8 cellular contexts compared by ENCODE assay signal in the genomic region with DNA sequence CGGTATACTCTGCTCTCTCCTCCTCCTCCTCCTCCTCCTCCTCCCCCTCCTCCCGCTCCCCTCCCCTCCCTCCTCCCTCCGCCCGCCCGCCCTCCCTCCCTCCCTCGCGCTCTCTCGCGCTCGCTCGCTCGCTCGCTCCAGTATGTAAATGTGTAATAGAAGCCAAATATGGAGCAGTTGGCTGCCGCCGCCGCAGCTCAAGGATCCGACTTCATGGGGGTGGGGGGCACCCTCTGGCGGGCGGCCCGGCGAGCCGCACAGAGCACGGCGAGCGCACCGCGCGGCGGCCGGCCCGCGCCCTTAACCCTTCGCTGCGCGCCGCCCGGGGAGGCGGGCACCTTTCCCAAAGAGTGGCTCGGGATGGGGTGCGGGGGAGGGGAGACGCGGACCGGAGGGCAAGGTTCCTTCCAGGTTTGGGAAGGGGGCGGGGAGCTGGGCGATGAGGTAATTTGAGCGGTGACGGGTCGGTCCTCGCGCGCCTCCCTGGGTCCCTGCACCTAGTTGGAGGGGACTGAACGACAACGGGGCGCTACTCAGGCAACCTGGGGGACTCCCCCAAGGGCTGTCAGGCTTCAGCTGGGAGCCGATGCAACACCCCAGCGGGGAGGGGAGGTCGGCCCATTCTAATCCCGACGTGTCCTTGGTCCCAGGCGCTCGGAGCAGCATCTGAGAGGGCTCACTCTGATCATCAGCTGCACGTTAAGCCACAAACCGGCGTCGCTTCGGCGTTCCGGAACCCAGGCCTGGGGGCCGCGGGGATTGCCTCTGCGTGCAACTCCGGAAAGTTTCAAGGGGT. TPM values are rescaled to one million over a fixed set of nuclear protein-coding genes. Genes with fewer than 3 reads are reported as not detected.
DNase-seq lines count a peak whose midpoint lies in the region; ATAC-seq and TF ChIP-seq lines count a peak whose summit lies in the region.

No MANE protein-coding gene starts in this region.

- H3K27me3 ChIP-seq in foreskin keratinocyte: no peaks in the 10 kb centered on the region
- H3K27me3 ChIP-seq in neuronal stem cell (ENCODE audit: control insufficient read depth in 3 of 3, insufficient read depth in 3 of 3, low read depth in 1 of 3, low read length in 3 of 3): peaks cover 0 to 14% (median 0%) of the 10 kb centered on the region in 3 experiments
- H3K27me3 ChIP-seq in subcutaneous abdominal adipose tissue (ENCODE audit: control insufficient read depth in 5 of 5, insufficient read depth in 4 of 5, low read length in 5 of 5): no peaks in the 10 kb centered on the region

- H3K27ac ChIP-seq in foreskin keratinocyte (peak overlapping the region; percentile 50), neuronal stem cell (replicated peaks; ENCODE audit: low read length) (no peak overlapping the region), subcutaneous abdominal adipose tissue (ENCODE audit: low read depth, low read length) (peak overlapping the region; percentile 94)

- H3K9ac ChIP-seq in neuronal stem cell (ENCODE audit: low read depth, low read length, poor library complexity) (peak overlapping the region; percentile 81), subcutaneous abdominal adipose tissue (ENCODE audit: low read length in 5 of 5) (peak overlapping the region; percentile 38 to 86 (median 80))

- H3K4me1 ChIP-seq in foreskin keratinocyte (peaks cover 33% of the 10 kb centered on the region), neuronal stem cell (ENCODE audit: control insufficient read depth in 2 of 2, insufficient read depth in 1 of 2, low read depth in 1 of 2, low read length in 2 of 2) (peaks cover 11 to 28% of the 10 kb centered on the region in 2 donors), subcutaneous abdominal adipose tissue (ENCODE audit: control insufficient read depth in 5 of 5, insufficient read depth in 5 of 5, low read length in 5 of 5) (peaks cover 3 to 44% (median 28%) of the 10 kb centered on the region in 5 donors)

- DNase-seq in COR-L47 (lab: John Stamatoyannopoulos, UW) (peak; percentile 68), HK-2 (ENCODE audit: unreplicated experiment) (peak; percentile 89), RPMI8226 (peak; percentile 89), activated gamma-delta T cell treated with Interleukin-2 at 50 U/mL for 16 hours (peak; percentile 74), foreskin keratinocyte (peak; percentile 58 to 76), neuronal stem cell (ENCODE audit: low spot score) (peak; percentile 67)

- no peak overlapping the region for H2BK15ac ChIP-seq in neuronal stem cell (ENCODE audit: low read length)

- peak overlapping the region; percentile 93 for H2AFZ ChIP-seq in neuronal stem cell (ENCODE audit: low read length)

- no peak overlapping the region for H4K8ac ChIP-seq in neuronal stem cell (ENCODE audit: low read depth, low read length)

- no peak overlapping the region for H2AK5ac ChIP-seq in neuronal stem cell (ENCODE audit: low read depth, low read length)

- no peak overlapping the region for H4K91ac ChIP-seq in neuronal stem cell (ENCODE audit: low read depth, low read length, poor library complexity)

- peak; percentile 68 for TF ChIP-seq CTCF in foreskin keratinocyte (conservative IDR thresholded peaks at IDR 0.05)

- ATAC-seq in GM19452 (IDR thresholded peaks at IDR 0.05; ENCODE audit: unreplicated experiment) (peak; percentile 38), foreskin keratinocyte (peak; percentile 55)

- H3K14ac ChIP-seq in neuronal stem cell (ENCODE audit: low read length): no peak overlapping the region

- H3K36me3 ChIP-seq in neuronal stem cell (replicated peaks in 1 of 2; ENCODE audit: control insufficient read depth in 2 of 2, insufficient read depth in 2 of 2, low read length in 2 of 2): no peaks in the 10 kb centered on the region
- no peaks in the 10 kb centered on the region for H3K36me3 ChIP-seq in subcutaneous abdominal adipose tissue (ENCODE audit: control insufficient read depth in 5 of 5, insufficient read depth in 5 of 5, low read length in 5 of 5)

- WGBS in neuronal stem cell (ENCODE audit: extremely low coverage in 2 of 2, insufficient read length in 2 of 2, insufficient replicate concordance in 1 of 2), 2 donors: no CpG with 5 or more reads among the region's 72 CpGs

- H3K18ac ChIP-seq in neuronal stem cell (ENCODE audit: low read length): peak overlapping the region; percentile 80

- no peaks in the 10 kb centered on the region for H3K9me3 ChIP-seq in neuronal stem cell (replicated peaks in 1 of 2; ENCODE audit: control insufficient read depth in 2 of 2, insufficient read depth in 1 of 2, low read depth in 1 of 2, low read length in 2 of 2)
- no peaks in the 10 kb centered on the region for H3K9me3 ChIP-seq in subcutaneous abdominal adipose tissue (ENCODE audit: control insufficient read depth in 5 of 5, low read length in 5 of 5)

- H3K4me3 ChIP-seq in neuronal stem cell (ENCODE audit: low read length in 2 of 2) (peak overlapping the region; percentile 71 to 93), subcutaneous abdominal adipose tissue (ENCODE audit: low read depth in 1 of 5, low read length in 5 of 5) (peak overlapping the region; percentile 86 to 96 (median 90))

- H3K79me1 ChIP-seq in neuronal stem cell (ENCODE audit: low read depth, low read length): no peaks in the 10 kb centered on the region

- no peak overlapping the region for H3K4ac ChIP-seq in neuronal stem cell (ENCODE audit: low read length)

- H3K4me2 ChIP-seq in neuronal stem cell (ENCODE audit: insufficient read depth, low read length, poor library complexity, severe bottlenecking): peak overlapping the region; percentile 98

- H2BK12ac ChIP-seq in neuronal stem cell (ENCODE audit: low read length): no peak overlapping the region

- H2BK120ac ChIP-seq in neuronal stem cell (ENCODE audit: low read depth, low read length): no peak overlapping the region

- H2BK5ac ChIP-seq in neuronal stem cell (ENCODE audit: low read length): no peak overlapping the region

- peak overlapping the region; percentile 65 for H3K23ac ChIP-seq in neuronal stem cell (ENCODE audit: low read depth, low read length, poor library complexity)

RNA-seq across cellular contexts. Expression of gene ATXN1, which starts 0.4 kb away (rescaled TPM):
- total RNA-seq in foreskin keratinocyte: 7.2 and 11.9 TPM in 2 replicates
- 2.4 and 3.0 TPM in 2 replicates for polyA plus RNA-seq in foreskin keratinocyte
- 1.3 TPM for polyA plus RNA-seq in neuronal stem cell (2013, experiment 1 of 2)
- polyA plus RNA-seq in neuronal stem cell (2013, experiment 2 of 2): 1.9 TPM
